ENCODE assay signal across 8 cellular contexts in the genomic region with DNA sequence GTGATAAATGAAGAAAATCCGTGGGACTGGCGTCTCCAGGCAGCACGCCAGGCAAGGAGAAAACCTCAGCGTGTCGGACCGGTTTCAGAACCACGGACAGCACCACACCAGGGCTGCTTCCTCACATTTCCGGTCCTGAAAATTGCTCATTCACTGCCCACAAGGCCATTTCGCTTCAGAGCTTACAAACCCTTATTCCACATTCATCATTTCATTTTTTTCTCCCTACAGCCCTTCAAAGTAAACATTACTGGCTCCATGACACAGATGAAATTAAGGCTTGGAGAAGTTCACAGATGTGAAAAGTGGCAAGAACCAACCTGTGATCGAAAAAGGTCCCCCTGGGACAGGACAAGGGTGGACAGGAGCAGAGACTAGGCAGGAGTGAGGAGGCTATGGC. TPM values are rescaled to one million over a fixed set of nuclear protein-coding genes. Genes with fewer than 3 reads are reported as not detected.
A peak's percentile ranks its signal among the peaks of the same experiment; 100 is the strongest.
DNase-seq lines count a peak whose midpoint lies in the region; ATAC-seq and TF ChIP-seq lines count a peak whose summit lies in the region.

No MANE protein-coding gene starts in this region.

- POLR2A ChIA-PET in AG04449 (lab: Yijun Ruan, JAX) = no interaction called here

- no peak overlapping the region for H3K27ac Mint-ChIP-seq in effector memory CD8-positive, alpha-beta T cell
- peak overlapping the region in 1 of 6 donors; percentile 51 for H3K27ac Mint-ChIP-seq in naive B cell

- peaks cover 21% of the 10 kb centered on the region for H3K36me3 Mint-ChIP-seq in effector memory CD8-positive, alpha-beta T cell (ENCODE audit: insufficient read depth)
- no peaks in the 10 kb centered on the region for H3K36me3 Mint-ChIP-seq in naive B cell

- H3K9me3 Mint-ChIP-seq in effector memory CD8-positive, alpha-beta T cell = no peaks in the 10 kb centered on the region
- no peaks in the 10 kb centered on the region for H3K9me3 Mint-ChIP-seq in naive B cell

- peaks cover 33 to 40% of the 10 kb centered on the region in 2 donors for H3K27me3 Mint-ChIP-seq in effector memory CD8-positive, alpha-beta T cell
- H3K27me3 Mint-ChIP-seq in naive B cell = peaks cover 32 to 52% (median 42%) of the 10 kb centered on the region in 3 donors

- TF ChIP-seq CTCF in AG04449 (IDR thresholded peaks at IDR 0.05; ENCODE audit: insufficient read depth, low read length, missing control alignments) = no peak

- ATAC-seq in effector memory CD8-positive, alpha-beta T cell (replicated peaks) = no peak
- ATAC-seq in naive B cell (ENCODE audit: low read depth in 2 of 2) (no peak), GM18870 (IDR thresholded peaks at IDR 0.05; ENCODE audit: unreplicated experiment) (no peak), HG02642 (IDR thresholded peaks at IDR 0.05; ENCODE audit: poor library complexity, unreplicated experiment) (no peak)

- DNase-seq in AG04449 (ENCODE audit: low read depth, low spot score) (peak; percentile 44), HS-27A (ENCODE audit: low read depth) (peak; percentile 9), UCSD-AML1 (lab: John Stamatoyannopoulos, UW; ENCODE audit: unreplicated experiment) (peak; percentile 80), naive B cell (no peak), NCI-H1417 (lab: John Stamatoyannopoulos, UW) (no peak)
- peak; percentile 38 to 47 (median 39) for DNase-seq in effector memory CD8-positive, alpha-beta T cell

- CTCF ChIA-PET in AG04449 (lab: Yijun Ruan, JAX) = interaction anchor here (0.7 to 1.6 kb wide), 4 partner anchors 19 to 49 kb away, joined by 3 to 5 read pairs (median 3); partner anchors contain the start of genes EIF4E1B and SNCB

- no peak overlapping the region for H3K4me3 Mint-ChIP-seq in effector memory CD8-positive, alpha-beta T cell
- H3K4me3 Mint-ChIP-seq in naive B cell = peak overlapping the region in 6 of 8 donors; percentile 6 to 80 (median 67)

- no peak overlapping the region for H3K4me3 ChIP-seq in AG04449 (ENCODE audit: low read depth, low read length)

- H3K4me1 Mint-ChIP-seq in effector memory CD8-positive, alpha-beta T cell (ENCODE audit: low read depth in 2 of 2) = peaks cover 10 to 13% of the 10 kb centered on the region in 2 donors
- H3K4me1 Mint-ChIP-seq in naive B cell = peaks cover 10 to 18% (median 15%) of the 10 kb centered on the region in 3 donors

RNA-seq across cellular contexts. Expression of gene GPRIN1, which starts 1.5 kb away (rescaled TPM):
- under 1 TPM in 5 of 6 donors, not detected in 1; 0.08 to 0.65 (median 0.16) TPM for polyA plus RNA-seq in naive B cell (ENCODE audit: low read depth in 6 of 6)

RNA-seq across cellular contexts. Expression of gene SNCB, which starts 18.9 kb away (rescaled TPM):
- 1 to 10 TPM in 3 of 6 donors, under 1 TPM in 2, not detected in 1; 0.34 to 1.1 (median 1.0) TPM for polyA plus RNA-seq in naive B cell (ENCODE audit: low read depth in 6 of 6)

RNA-seq across cellular contexts. Expression of gene EIF4E1B, which starts 19.0 kb away (rescaled TPM):
- not detected for polyA plus RNA-seq in naive B cell (ENCODE audit: low read depth in 6 of 6)

RNA-seq across cellular contexts. Expression of gene TSPAN17, which starts 35.8 kb away (rescaled TPM):
- 10 to 100 TPM; 11.9 to 22.8 (median 18.5) TPM for polyA plus RNA-seq in naive B cell (ENCODE audit: low read depth in 6 of 6)

Comparison
In these comparisons a context has a peak if more than half of its experiments do, and no peak if none do; other contexts are left out.
1. DNase-seq: peak in AG04449 (single experiment), HS-27A (single experiment), UCSD-AML1 (single experiment) and effector memory CD8-positive, alpha-beta T cell (3 of 3); none in naive B cell (single experiment) and NCI-H1417 (0 of 3).
2. H3K4me3 Mint-ChIP-seq: peak in naive B cell (6 of 8); none in effector memory CD8-positive, alpha-beta T cell (0 of 2).